Comparison of ENCODE assay signal across 20 cellular contexts in the genomic region with DNA sequence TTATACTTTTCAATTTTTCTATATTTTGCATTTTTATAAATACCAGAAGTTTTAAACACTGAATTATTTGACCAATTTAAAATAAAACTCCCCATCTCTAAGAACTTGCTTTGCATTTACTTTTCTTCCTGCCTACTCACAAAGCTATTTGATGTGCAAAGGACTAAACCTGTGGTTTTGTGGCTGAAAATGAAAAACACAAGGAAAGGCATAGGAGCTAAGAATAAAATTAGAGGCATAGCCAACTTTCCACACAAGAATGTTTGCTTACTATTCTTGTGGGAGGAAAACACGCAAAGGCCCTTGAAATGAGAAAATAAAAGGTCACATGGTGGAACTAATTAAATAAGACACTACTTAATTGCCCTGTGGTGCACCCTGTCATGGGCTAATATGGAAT.
DNase-seq lines count a peak whose midpoint lies in the region; ATAC-seq and TF ChIP-seq lines count a peak whose summit lies in the region.
"Had no signal": no experiment of that assay in that cellular context is flagged by ENCODE, and none has a peak within 500 bp of the region (broad histone marks: within the 10 kb centered on the region; RNA-seq: fewer than 3 reads in every experiment).

No MANE protein-coding gene starts in this region.

- H3K36me3 Mint-ChIP-seq in activated T-cell treated with anti-CD3 and anti-CD28 coated beads, Interleukin-2, amount 50 U/mL, for 72 hours (ENCODE audit: insufficient read depth in 2 of 2) = no peaks in the 10 kb centered on the region
- H3K36me3 Mint-ChIP-seq: CD8-positive, alpha-beta memory T cell had no signal

- DNase-seq in GM12865 (ENCODE audit: low read depth) = peak; percentile 7
- DNase-seq in adipocyte (ENCODE audit: low read depth) = peak; percentile 10
- DNase-seq in renal cortical epithelial cell (ENCODE audit: low read depth) = peak; percentile 21
- DNase-seq in activated T-cell treated with anti-CD3 and anti-CD28 coated beads, Interleukin-2, amount 50 U/mL, for 72 hours = no peak
- no peak for DNase-seq in HuH-7 (ENCODE audit: low spot score)
- no peak for DNase-seq in stimulated activated CD4-positive, alpha-beta T cell treated with anti-CD3 and anti-CD28 coated beads, Interleukin-1b, Interleukin-23, amount 100 ng/mL, for 48 hours
- no peak for DNase-seq in NCI-H524 (lab: John Stamatoyannopoulos, UW)
- DNase-seq: C1 segment of cervical spinal cord; CD8-positive, alpha-beta memory T cell; DMS53; HCEC 1CT; KG1; NCI-H1436; NCI-H2029; NCI-H69; Peyer's patch had no signal

- H3K4me3 Mint-ChIP-seq in activated T-cell treated with anti-CD3 and anti-CD28 coated beads, Interleukin-2, amount 50 U/mL, for 72 hours = no peak overlapping the region
- H3K4me3 Mint-ChIP-seq: CD8-positive, alpha-beta memory T cell; GM23338 had no signal

- H3K4me3 ChIP-seq in GM12865 (ENCODE audit: low read depth, low read length) = no peak overlapping the region
- no peak overlapping the region for H3K4me3 ChIP-seq in adipocyte (ENCODE audit: low read length)
- H3K4me3 ChIP-seq: GM23338, Peyer's patch, SJSA1 had no signal

- no peaks in the 10 kb centered on the region for H3K4me1 Mint-ChIP-seq in activated T-cell treated with anti-CD3 and anti-CD28 coated beads, Interleukin-2, amount 50 U/mL, for 72 hours (ENCODE audit: low read depth)
- H3K4me1 Mint-ChIP-seq: CD8-positive, alpha-beta memory T cell had no signal

- no peak overlapping the region for H3K27ac Mint-ChIP-seq in activated T-cell treated with anti-CD3 and anti-CD28 coated beads, Interleukin-2, amount 50 U/mL, for 72 hours
- H3K27ac Mint-ChIP-seq: CD8-positive, alpha-beta memory T cell; GM23338 had no signal

- no peak overlapping the region for H3K9ac ChIP-seq in adipocyte (ENCODE audit: low read length)

- no peaks in the 10 kb centered on the region for H3K36me3 ChIP-seq in adipocyte (ENCODE audit: control insufficient read depth, insufficient read depth, low read length, severe bottlenecking)
- H3K36me3 ChIP-seq: Peyer's patch, SJSA1 had no signal

- TF ChIP-seq CTCF in GM12865 (IDR thresholded peaks at IDR 0.05; ENCODE audit: insufficient read depth, low read depth, low read length, missing control alignments) = no peak

- peaks cover 6% of the 10 kb centered on the region for H3K27me3 Mint-ChIP-seq in activated T-cell treated with anti-CD3 and anti-CD28 coated beads, Interleukin-2, amount 50 U/mL, for 72 hours (ENCODE audit: low read depth)

- no peaks in the 10 kb centered on the region for H3K9me3 ChIP-seq in adipocyte (ENCODE audit: control insufficient read depth, low read length)
- H3K9me3 ChIP-seq: Peyer's patch, SJSA1 had no signal

- ATAC-seq in HG03432 (IDR thresholded peaks at IDR 0.05; ENCODE audit: unreplicated experiment) = peak; percentile 39
- ATAC-seq in activated T-cell treated with anti-CD3 and anti-CD28 coated beads, Interleukin-2, amount 50 U/mL, for 72 hours (replicated peaks in 1 of 2) = no peak
- ATAC-seq: GM23338, HepG2 had no signal

- peaks cover 4% of the 10 kb centered on the region for H3K27me3 ChIP-seq in adipocyte (replicated peaks; ENCODE audit: control insufficient read depth, insufficient read depth, low read length)
- H3K27me3 ChIP-seq: Peyer's patch, SJSA1 had no signal

- no peaks in the 10 kb centered on the region for H3K9me3 Mint-ChIP-seq in activated T-cell treated with anti-CD3 and anti-CD28 coated beads, Interleukin-2, amount 50 U/mL, for 72 hours
- H3K9me3 Mint-ChIP-seq: CD8-positive, alpha-beta memory T cell had no signal

- no peaks in the 10 kb centered on the region for H3K4me1 ChIP-seq in adipocyte (ENCODE audit: control insufficient read depth, insufficient read depth, low read length)
- H3K4me1 ChIP-seq: Peyer's patch, SJSA1 had no signal

Comparison
In these comparisons a context has a peak if more than half of its experiments do, and no peak if none do; other contexts are left out.
1. DNase-seq: peak in GM12865 (single experiment), adipocyte (single experiment) and renal cortical epithelial cell (single experiment); none in activated T-cell treated with anti-CD3 and anti-CD28 coated beads, Interleukin-2, amount 50 U/mL, for 72 hours (0 of 2), HuH-7 (single experiment), stimulated activated CD4-positive, alpha-beta T cell treated with anti-CD3 and anti-CD28 coated beads, Interleukin-1b, Interleukin-23, amount 100 ng/mL, for 48 hours (single experiment) and NCI-H524 (0 of 2).